1 cellular context compared by ENCODE assay signal in genomic region chr10:87504667-87505365, GRCh38.
TF ChIP-seq lines count a peak whose summit lies in the region.

A gene with protein sequence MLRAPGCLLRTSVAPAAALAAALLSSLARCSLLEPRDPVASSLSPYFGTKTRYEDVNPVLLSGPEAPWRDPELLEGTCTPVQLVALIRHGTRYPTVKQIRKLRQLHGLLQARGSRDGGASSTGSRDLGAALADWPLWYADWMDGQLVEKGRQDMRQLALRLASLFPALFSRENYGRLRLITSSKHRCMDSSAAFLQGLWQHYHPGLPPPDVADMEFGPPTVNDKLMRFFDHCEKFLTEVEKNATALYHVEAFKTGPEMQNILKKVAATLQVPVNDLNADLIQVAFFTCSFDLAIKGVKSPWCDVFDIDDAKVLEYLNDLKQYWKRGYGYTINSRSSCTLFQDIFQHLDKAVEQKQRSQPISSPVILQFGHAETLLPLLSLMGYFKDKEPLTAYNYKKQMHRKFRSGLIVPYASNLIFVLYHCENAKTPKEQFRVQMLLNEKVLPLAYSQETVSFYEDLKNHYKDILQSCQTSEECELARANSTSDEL (plus strand): TSS chr10:87504893. CDS start chr10:87504916, 23 bp downstream.

TF ChIP-seq in K562, 482 proteins besides CTCF, POLR2A, EP300 and RAD21 (continued from another document and continues in another):
- TF ChIP-seq, protein P1, sequence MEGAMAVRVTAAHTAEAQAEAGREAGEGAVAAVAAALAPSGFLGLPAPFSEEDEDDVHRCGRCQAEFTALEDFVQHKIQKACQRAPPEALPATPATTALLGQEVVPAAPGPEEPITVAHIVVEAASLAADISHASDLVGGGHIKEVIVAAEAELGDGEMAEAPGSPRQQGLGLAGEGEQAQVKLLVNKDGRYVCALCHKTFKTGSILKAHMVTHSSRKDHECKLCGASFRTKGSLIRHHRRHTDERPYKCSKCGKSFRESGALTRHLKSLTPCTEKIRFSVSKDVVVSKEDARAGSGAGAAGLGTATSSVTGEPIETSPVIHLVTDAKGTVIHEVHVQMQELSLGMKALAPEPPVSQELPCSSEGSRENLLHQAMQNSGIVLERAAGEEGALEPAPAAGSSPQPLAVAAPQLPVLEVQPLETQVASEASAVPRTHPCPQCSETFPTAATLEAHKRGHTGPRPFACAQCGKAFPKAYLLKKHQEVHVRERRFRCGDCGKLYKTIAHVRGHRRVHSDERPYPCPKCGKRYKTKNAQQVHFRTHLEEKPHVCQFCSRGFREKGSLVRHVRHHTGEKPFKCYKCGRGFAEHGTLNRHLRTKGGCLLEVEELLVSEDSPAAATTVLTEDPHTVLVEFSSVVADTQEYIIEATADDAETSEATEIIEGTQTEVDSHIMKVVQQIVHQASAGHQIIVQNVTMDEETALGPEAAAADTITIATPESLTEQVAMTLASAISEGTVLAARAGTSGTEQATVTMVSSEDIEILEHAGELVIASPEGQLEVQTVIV (CRISPR knock-in tag; IDR thresholded peaks at IDR 0.05; ENCODE audit: borderline replicate concordance): no peak
- TF ChIP-seq DIDO1 (tag; IDR thresholded peaks at IDR 0.05; ENCODE audit: low read depth) (no peak), SAP30 (IDR thresholded peaks at IDR 0.05; ENCODE audit: borderline replicate concordance, insufficient read depth, low read depth, low read length, poor library complexity, severe bottlenecking) (no peak), ZNF282 (CRISPR knock-in tag; IDR thresholded peaks at IDR 0.05) (no peak), HNRNPLL (IDR thresholded peaks at IDR 0.05; ENCODE audit: low read depth, low read length, poor library complexity, severe bottlenecking) (peak; percentile 76), TARDBP (IDR thresholded peaks at IDR 0.05) (no peak), ZBTB17 (CRISPR knock-in tag; IDR thresholded peaks at IDR 0.05) (0 out of 2 replicates have a peak, but pooled peaks have one; percentile 31), IFI16 (CRISPR knock-in tag; IDR thresholded peaks at IDR 0.05) (no peak), SRSF9 (IDR thresholded peaks at IDR 0.05; ENCODE audit: borderline replicate concordance, low read depth, low read length) (no peak), NFYB (IDR thresholded peaks at IDR 0.05; ENCODE audit: extremely low read depth, insufficient read length) (no peak), ZNF668 (CRISPR knock-in tag; IDR thresholded peaks at IDR 0.05) (no peak), HMG20B (CRISPR knock-in tag; IDR thresholded peaks at IDR 0.05) (no peak), SMARCA5 (IDR thresholded peaks at IDR 0.05) (no peak), POLR2G (IDR thresholded peaks at IDR 0.05; ENCODE audit: low read depth, low read length) (peak; percentile 88), REST (CRISPR knock-in tag; IDR thresholded peaks at IDR 0.05; ENCODE audit: low read depth) (no peak), ZNF561 (CRISPR knock-in tag; conservative IDR thresholded peaks at IDR 0.05) (no peak), TRIM28 (IDR thresholded peaks at IDR 0.05) (no peak), TEAD2 (tag; IDR thresholded peaks at IDR 0.05) (no peak), ZC3H8 (IDR thresholded peaks at IDR 0.05) (no peak), ZFP30 (CRISPR knock-in tag; IDR thresholded peaks at IDR 0.05; ENCODE audit: borderline replicate concordance) (no peak), ZNF592 (IDR thresholded peaks at IDR 0.05) (no peak), ZNF217 (CRISPR knock-in tag; IDR thresholded peaks at IDR 0.05) (no peak), TAF7 (tag; IDR thresholded peaks at IDR 0.05) (0 out of 2 replicates have a peak, but pooled peaks have one; percentile 21), TSC22D4 (tag; IDR thresholded peaks at IDR 0.05) (no peak), HCFC1 (IDR thresholded peaks at IDR 0.05; ENCODE audit: low read depth, low read length) (peak; percentile 53), AFF1 (IDR thresholded peaks at IDR 0.05; ENCODE audit: low read depth in 1 of 2, partially characterized antibody in 2 of 2) (no peak), RFX7 (CRISPR knock-in tag; IDR thresholded peaks at IDR 0.05) (no peak), ERF (CRISPR knock-in tag; IDR thresholded peaks at IDR 0.05) (no peak), HNRNPL (IDR thresholded peaks at IDR 0.05; ENCODE audit: low read depth, low read length) (0 out of 2 replicates have a peak, but pooled peaks have one; percentile 8), ZNF277 (CRISPR knock-in tag; IDR thresholded peaks at IDR 0.05; ENCODE audit: borderline replicate concordance) (no peak), ZNF124 (CRISPR knock-in tag; IDR thresholded peaks at IDR 0.05) (no peak), MAZ (CRISPR knock-in tag; conservative IDR thresholded peaks at IDR 0.05 in 1 of 2, IDR thresholded peaks at IDR 0.05 in 1 of 2) (peak in 1 of 2 experiments; percentile 44; a peak in 2 of 4 replicates), ZNF239 (CRISPR knock-in tag; IDR thresholded peaks at IDR 0.05) (no peak)
- TF ChIP-seq, protein P2, sequence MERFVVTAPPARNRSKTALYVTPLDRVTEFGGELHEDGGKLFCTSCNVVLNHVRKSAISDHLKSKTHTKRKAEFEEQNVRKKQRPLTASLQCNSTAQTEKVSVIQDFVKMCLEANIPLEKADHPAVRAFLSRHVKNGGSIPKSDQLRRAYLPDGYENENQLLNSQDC (CRISPR knock-in tag; IDR thresholded peaks at IDR 0.05): no peak
- TF ChIP-seq, protein P3, sequence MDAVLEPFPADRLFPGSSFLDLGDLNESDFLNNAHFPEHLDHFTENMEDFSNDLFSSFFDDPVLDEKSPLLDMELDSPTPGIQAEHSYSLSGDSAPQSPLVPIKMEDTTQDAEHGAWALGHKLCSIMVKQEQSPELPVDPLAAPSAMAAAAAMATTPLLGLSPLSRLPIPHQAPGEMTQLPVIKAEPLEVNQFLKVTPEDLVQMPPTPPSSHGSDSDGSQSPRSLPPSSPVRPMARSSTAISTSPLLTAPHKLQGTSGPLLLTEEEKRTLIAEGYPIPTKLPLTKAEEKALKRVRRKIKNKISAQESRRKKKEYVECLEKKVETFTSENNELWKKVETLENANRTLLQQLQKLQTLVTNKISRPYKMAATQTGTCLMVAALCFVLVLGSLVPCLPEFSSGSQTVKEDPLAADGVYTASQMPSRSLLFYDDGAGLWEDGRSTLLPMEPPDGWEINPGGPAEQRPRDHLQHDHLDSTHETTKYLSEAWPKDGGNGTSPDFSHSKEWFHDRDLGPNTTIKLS (IDR thresholded peaks at IDR 0.05; ENCODE audit: borderline replicate concordance, low read depth): no peak
- TF ChIP-seq, protein P4, sequence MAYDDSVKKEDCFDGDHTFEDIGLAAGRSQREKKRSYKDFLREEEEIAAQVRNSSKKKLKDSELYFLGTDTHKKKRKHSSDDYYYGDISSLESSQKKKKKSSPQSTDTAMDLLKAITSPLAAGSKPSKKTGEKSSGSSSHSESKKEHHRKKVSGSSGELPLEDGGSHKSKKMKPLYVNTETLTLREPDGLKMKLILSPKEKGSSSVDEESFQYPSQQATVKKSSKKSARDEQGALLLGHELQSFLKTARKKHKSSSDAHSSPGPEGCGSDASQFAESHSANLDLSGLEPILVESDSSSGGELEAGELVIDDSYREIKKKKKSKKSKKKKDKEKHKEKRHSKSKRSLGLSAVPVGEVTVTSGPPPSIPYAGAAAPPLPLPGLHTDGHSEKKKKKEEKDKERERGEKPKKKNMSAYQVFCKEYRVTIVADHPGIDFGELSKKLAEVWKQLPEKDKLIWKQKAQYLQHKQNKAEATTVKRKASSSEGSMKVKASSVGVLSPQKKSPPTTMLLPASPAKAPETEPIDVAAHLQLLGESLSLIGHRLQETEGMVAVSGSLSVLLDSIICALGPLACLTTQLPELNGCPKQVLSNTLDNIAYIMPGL (CRISPR knock-in tag; IDR thresholded peaks at IDR 0.05): no peak
